ENCODE assay signal across 12 cellular contexts in the genomic region with DNA sequence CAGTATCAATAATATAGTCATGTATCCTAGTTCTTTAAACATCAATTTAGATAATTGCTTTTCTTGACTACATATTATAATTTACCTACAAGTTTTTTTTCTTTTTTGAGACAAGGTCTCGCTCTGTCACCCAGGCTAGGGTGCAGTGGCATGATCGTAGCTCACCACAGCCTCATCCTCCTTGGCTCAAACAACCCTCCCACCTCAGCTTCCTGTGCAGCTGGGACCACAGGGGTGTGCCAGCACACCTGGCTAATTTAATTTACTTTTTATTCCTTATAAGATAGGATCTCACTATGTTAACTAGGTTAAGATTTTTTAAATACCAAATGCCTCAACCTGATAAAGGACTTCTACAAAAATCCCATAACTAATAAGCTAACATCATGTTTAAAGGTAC. TPM values are rescaled to one million over a fixed set of nuclear protein-coding genes. Genes with fewer than 3 reads are reported as not detected.
DNase-seq lines count a peak whose midpoint lies in the region; ATAC-seq and TF ChIP-seq lines count a peak whose summit lies in the region.
"Had no signal": no experiment of that assay in that cellular context is flagged by ENCODE, and none has a peak within 500 bp of the region (broad histone marks: within the 10 kb centered on the region; RNA-seq: fewer than 3 reads in every experiment).

No MANE protein-coding gene starts in this region.

- H3K27me3 ChIP-seq in spleen (replicated peaks in 1 of 7): no peaks in the 10 kb centered on the region
- H3K27me3 ChIP-seq: gastrocnemius medialis had no signal

- no peak for TF ChIP-seq CTCF in spleen (IDR thresholded peaks at IDR 0.05 in 8 of 11, conservative IDR thresholded peaks at IDR 0.05 in 3 of 11)

- H3K4me1 Mint-ChIP-seq in activated naive CD4-positive, alpha-beta T cell treated with anti-CD3 and anti-CD28 coated beads for 36 hours (ENCODE audit: low read depth): peaks cover 28% of the 10 kb centered on the region
- peaks cover 35% of the 10 kb centered on the region for H3K4me1 Mint-ChIP-seq in activated T-cell treated with anti-CD3 and anti-CD28 coated beads, Interleukin-2, amount 50 U/mL, for 24 hours (ENCODE audit: low read depth)

- intact Hi-C loops in activated naive CD4-positive, alpha-beta T cell treated with anti-CD3 and anti-CD28 coated beads for 36 hours (cut with micrococcal nuclease): no loop called here
- intact Hi-C loops in spleen (cut with DNase I; ENCODE audit: low total_unique reads): no loop called here

- TF ChIP-seq POLR2A in spleen (IDR thresholded peaks at IDR 0.05): no peak

- H3K9me3 ChIP-seq in spleen: no peaks in the 10 kb centered on the region
- H3K9me3 ChIP-seq: gastrocnemius medialis had no signal

- peaks cover 0 to 31% (median 22%) of the 10 kb centered on the region in 6 donors for H3K36me3 ChIP-seq in spleen

- no peaks in the 10 kb centered on the region for H3K9me3 Mint-ChIP-seq in activated naive CD4-positive, alpha-beta T cell treated with anti-CD3 and anti-CD28 coated beads for 36 hours
- H3K9me3 Mint-ChIP-seq in activated naive CD4-positive, alpha-beta T cell treated with anti-CD3 and anti-CD28 coated beads, Interleukin-2, amount 50 U/mL, for 72 hours: no peaks in the 10 kb centered on the region
- H3K9me3 Mint-ChIP-seq in activated T-cell treated with anti-CD3 and anti-CD28 coated beads, Interleukin-2, amount 50 U/mL, for 24 hours: no peaks in the 10 kb centered on the region

- peak; percentile 28 for DNase-seq in activated naive CD4-positive, alpha-beta T cell treated with anti-CD3 and anti-CD28 coated beads for 36 hours
- no peak for DNase-seq in activated naive CD4-positive, alpha-beta T cell treated with anti-CD3 and anti-CD28 coated beads, Interleukin-2, amount 50 U/mL, for 72 hours (ENCODE audit: low spot score in 2 of 2)
- DNase-seq in activated T-cell treated with anti-CD3 and anti-CD28 coated beads, Interleukin-2, amount 50 U/mL, for 24 hours: no peak
- peak; percentile 81 for DNase-seq in spleen
- no peak for DNase-seq in NCI-H1694 (lab: John Stamatoyannopoulos, UW)
- DNase-seq in ecto neural progenitor cell (ENCODE audit: low spot score): no peak
- DNase-seq: gastrocnemius medialis, GDM1, NCI-H69 had no signal

- no peak overlapping the region for H3K4me3 ChIP-seq in spleen
- H3K4me3 ChIP-seq: gastrocnemius medialis, SK-N-MC had no signal

- H3K36me3 Mint-ChIP-seq in activated naive CD4-positive, alpha-beta T cell treated with anti-CD3 and anti-CD28 coated beads for 36 hours (ENCODE audit: low read depth): peaks cover 11% of the 10 kb centered on the region
- H3K36me3 Mint-ChIP-seq in activated naive CD4-positive, alpha-beta T cell treated with anti-CD3 and anti-CD28 coated beads, Interleukin-2, amount 50 U/mL, for 72 hours: no peaks in the 10 kb centered on the region
- H3K36me3 Mint-ChIP-seq in activated T-cell treated with anti-CD3 and anti-CD28 coated beads, Interleukin-2, amount 50 U/mL, for 24 hours (ENCODE audit: low read depth): peaks cover 44% of the 10 kb centered on the region

- H3K27me3 Mint-ChIP-seq in activated naive CD4-positive, alpha-beta T cell treated with anti-CD3 and anti-CD28 coated beads for 36 hours (ENCODE audit: low read depth): no peaks in the 10 kb centered on the region
- no peaks in the 10 kb centered on the region for H3K27me3 Mint-ChIP-seq in activated T-cell treated with anti-CD3 and anti-CD28 coated beads, Interleukin-2, amount 50 U/mL, for 24 hours

- CTCF ChIA-PET in activated naive CD4-positive, alpha-beta T cell treated with anti-CD3 and anti-CD28 coated beads for 36 hours (lab: Charles Lee): interaction anchor here (1.5 kb wide), 1 partner anchor 325 kb away, joined by 5 read pairs; no protein-coding TSS in a partner anchor

- peak overlapping the region in 4 of 8 donors; percentile 22 to 45 (median 28) for H3K27ac ChIP-seq in spleen
- H3K27ac ChIP-seq: gastrocnemius medialis, SK-N-MC had no signal

- H3K27ac Mint-ChIP-seq in activated naive CD4-positive, alpha-beta T cell treated with anti-CD3 and anti-CD28 coated beads for 36 hours: no peak overlapping the region
- peak overlapping the region in 1 of 2 donors; percentile 72 for H3K27ac Mint-ChIP-seq in activated naive CD4-positive, alpha-beta T cell treated with anti-CD3 and anti-CD28 coated beads, Interleukin-2, amount 50 U/mL, for 72 hours
- peak overlapping the region; percentile 84 for H3K27ac Mint-ChIP-seq in activated T-cell treated with anti-CD3 and anti-CD28 coated beads, Interleukin-2, amount 50 U/mL, for 24 hours

- no peak overlapping the region for H3K4me3 Mint-ChIP-seq in activated naive CD4-positive, alpha-beta T cell treated with anti-CD3 and anti-CD28 coated beads for 36 hours
- no peak overlapping the region for H3K4me3 Mint-ChIP-seq in activated T-cell treated with anti-CD3 and anti-CD28 coated beads, Interleukin-2, amount 50 U/mL, for 24 hours

- H3K4me1 ChIP-seq in spleen: peaks cover 11 to 69% (median 32%) of the 10 kb centered on the region in 6 donors

- 13 to 50% (median 46%) methylated on average over 2 of the region's 2 CpGs for WGBS in spleen, 5 donors

- no peak for ATAC-seq in activated naive CD4-positive, alpha-beta T cell treated with anti-CD3 and anti-CD28 coated beads, Interleukin-2, amount 50 U/mL, for 72 hours
- peak; percentile 66 for ATAC-seq in HG03135 (IDR thresholded peaks at IDR 0.05; ENCODE audit: unreplicated experiment)
- no peak for ATAC-seq in GM19397 (IDR thresholded peaks at IDR 0.05; ENCODE audit: unreplicated experiment)
- ATAC-seq: gastrocnemius medialis had no signal

RNA-seq across cellular contexts. Expression of a gene that starts 21.1 kb away (rescaled TPM):
- total RNA-seq in activated naive CD4-positive, alpha-beta T cell treated with anti-CD3 and anti-CD28 coated beads for 36 hours: 10 to 100 TPM; 53.4 to 54.6 TPM
- total RNA-seq in activated naive CD4-positive, alpha-beta T cell treated with anti-CD3 and anti-CD28 coated beads, Interleukin-2, amount 50 U/mL, for 72 hours: 10 to 100 TPM; 38.7 to 41.4 TPM
- 10 to 100 TPM; 41.4 to 81.8 (median 58.3) TPM for total RNA-seq in spleen
- 10 to 100 TPM; 34.4 to 41.0 (median 39.6) TPM for polyA plus RNA-seq in spleen

RNA-seq across cellular contexts. Expression of a gene that starts 37.0 kb away (rescaled TPM):
- 10 to 100 TPM; 13.4 to 15.1 TPM for total RNA-seq in activated naive CD4-positive, alpha-beta T cell treated with anti-CD3 and anti-CD28 coated beads for 36 hours
- total RNA-seq in activated naive CD4-positive, alpha-beta T cell treated with anti-CD3 and anti-CD28 coated beads, Interleukin-2, amount 50 U/mL, for 72 hours: 10 to 100 TPM; 20.7 to 24.3 TPM
- 10 to 100 TPM; 19.1 to 36.3 (median 27.7) TPM for total RNA-seq in spleen
- polyA plus RNA-seq in spleen: 1 to 10 TPM; 5.9 to 9.7 (median 7.3) TPM

Comparison
In these comparisons a context has a peak if more than half of its experiments do, and no peak if none do; other contexts are left out.
1. DNase-seq: peak in activated naive CD4-positive, alpha-beta T cell treated with anti-CD3 and anti-CD28 coated beads for 36 hours (single experiment) and spleen (single experiment); none in activated naive CD4-positive, alpha-beta T cell treated with anti-CD3 and anti-CD28 coated beads, Interleukin-2, amount 50 U/mL, for 72 hours (0 of 2), activated T-cell treated with anti-CD3 and anti-CD28 coated beads, Interleukin-2, amount 50 U/mL, for 24 hours (single experiment), NCI-H1694 (single experiment) and ecto neural progenitor cell (single experiment).